In genomic region chr4:126604273-126604867, GRCh38 we compare ENCODE assay signal across 8 cellular contexts.
A peak's percentile ranks its signal among the peaks of the same experiment; 100 is the strongest.
DNase-seq lines count a peak whose midpoint lies in the region; ATAC-seq and TF ChIP-seq lines count a peak whose summit lies in the region.

No MANE protein-coding gene starts in this region.

- no peak for TF ChIP-seq EP300 in SK-N-SH (IDR thresholded peaks at IDR 0.05; ENCODE audit: borderline replicate concordance in 1 of 2, low read depth in 1 of 2, low read length in 1 of 2)
- no peak for TF ChIP-seq EP300 in gastroesophageal sphincter (IDR thresholded peaks at IDR 0.05)

- DNase-seq in SK-N-SH (peak; percentile 53), superior temporal gyrus (ENCODE audit: extremely low spot score) (peak; percentile 84), T-helper 9 cell (no peak)
- DNase-seq in stimulated activated CD4-positive, alpha-beta T cell treated with anti-CD3 and anti-CD28 coated beads, Interleukin-4, amount 100 ng/mL, for 1 hour: no peak
- DNase-seq in NK-92 treated with Interleukin-12 subunit alpha and Interleukin-12 subunit beta, amount 100 ng/mL, for 24 hours (lab: John Stamatoyannopoulos, UW): no peak

- no peak for TF ChIP-seq POLR2A in gastroesophageal sphincter (IDR thresholded peaks at IDR 0.05)

- H3K9me2 ChIP-seq in SK-N-SH: no peaks in the 10 kb centered on the region

- peaks cover 0 to 4% of the 10 kb centered on the region in 2 experiments; a peak in 1 of 4 replicates for H3K4me1 ChIP-seq in SK-N-SH (ENCODE audit: control insufficient read depth in 1 of 2, insufficient read depth in 2 of 2, low read depth in 1 of 2, low read length in 1 of 2)
- no peaks in the 10 kb centered on the region for H3K4me1 ChIP-seq in gastroesophageal sphincter

- peak; percentile 84 for TF ChIP-seq RAD21 in SK-N-SH (IDR thresholded peaks at IDR 0.05; ENCODE audit: low read length)

- TF ChIP-seq CTCF in GM12873 (IDR thresholded peaks at IDR 0.05; ENCODE audit: insufficient read depth, low read depth, low read length, missing control alignments) (peak; percentile 60), SK-N-SH (IDR thresholded peaks at IDR 0.05) (peak; percentile 89), gastroesophageal sphincter (IDR thresholded peaks at IDR 0.05) (peak; percentile 40 to 65 (median 48))

- H3K4me3 ChIP-seq in SK-N-SH (ENCODE audit: low read depth in 2 of 2, low read length in 1 of 2) (no peak overlapping the region; a peak in 1 of 4 replicates), gastroesophageal sphincter (no peak overlapping the region)

- H3K9ac ChIP-seq in SK-N-SH: no peak overlapping the region

- H3K27ac ChIP-seq in SK-N-SH (ENCODE audit: low read depth in 2 of 2, low read length in 1 of 2) (no peak overlapping the region), gastroesophageal sphincter (no peak overlapping the region)

- 10% methylated on average over 3 of the region's 3 CpGs for WGBS in SK-N-SH (ENCODE audit: low lambda C conversion rate)
- 50 to 53% methylated on average over 3 of the region's 3 CpGs for WGBS in gastroesophageal sphincter (ENCODE audit: low coverage in 1 of 2), 2 donors

- H3K27me3 ChIP-seq in SK-N-SH (ENCODE audit: insufficient read depth): no peaks in the 10 kb centered on the region
- no peaks in the 10 kb centered on the region for H3K27me3 ChIP-seq in gastroesophageal sphincter

- POLR2A ChIA-PET in SK-N-SH (lab: Yijun Ruan, JAX): no interaction called here

- CTCF ChIA-PET in SK-N-SH (lab: Yijun Ruan, JAX): interaction anchor here (0.5 to 3.3 kb wide), 17 partner anchors 10 to 1291 kb away, joined by 3 to 26 read pairs (median 3); partner anchors contain the start of gene FAT4

- H3F3A ChIP-seq in SK-N-SH (replicated peaks; ENCODE audit: insufficient read depth): no peaks in the 10 kb centered on the region

- no peaks in the 10 kb centered on the region for H4K20me1 ChIP-seq in SK-N-SH (ENCODE audit: insufficient read depth)

- H3K4me2 ChIP-seq in SK-N-SH: no peak overlapping the region

- H3K79me2 ChIP-seq in SK-N-SH (ENCODE audit: insufficient read depth): no peaks in the 10 kb centered on the region

- H3K36me3 ChIP-seq in SK-N-SH (replicated peaks in 1 of 2; ENCODE audit: control insufficient read depth in 1 of 2, insufficient read depth in 2 of 2, low read length in 1 of 2) (no peaks in the 10 kb centered on the region), gastroesophageal sphincter (no peaks in the 10 kb centered on the region)

- ATAC-seq in HG03342 (IDR thresholded peaks at IDR 0.05; ENCODE audit: unreplicated experiment) (peak; percentile 80), gastroesophageal sphincter (no peak)

- H3K9me3 ChIP-seq in SK-N-SH (no peaks in the 10 kb centered on the region), gastroesophageal sphincter (no peaks in the 10 kb centered on the region)

- H2AFZ ChIP-seq in SK-N-SH (ENCODE audit: low read depth): no peak overlapping the region

TF ChIP-seq in SK-N-SH, 30 proteins besides CTCF, POLR2A, EP300 and RAD21:
- TF ChIP-seq FOXJ3 (CRISPR knock-in tag; IDR thresholded peaks at IDR 0.05) (no peak), SMC3 (IDR thresholded peaks at IDR 0.05; ENCODE audit: low read depth, low read length) (peak; percentile 76), POLR2AphosphoS5 (IDR thresholded peaks at IDR 0.05; ENCODE audit: low read depth, low read length) (no peak), RFX5 (IDR thresholded peaks at IDR 0.05; ENCODE audit: low read length) (0 out of 2 replicates have a peak, but pooled peaks have one; percentile 9), TAF1 (IDR thresholded peaks at IDR 0.05; ENCODE audit: borderline replicate concordance, low read depth, low read length) (no peak), GATA2 (CRISPR knock-in tag; IDR thresholded peaks at IDR 0.05) (no peak), REST (IDR thresholded peaks at IDR 0.05; ENCODE audit: low read depth, low read length) (no peak), CHD2 (IDR thresholded peaks at IDR 0.05; ENCODE audit: low read length, partially characterized antibody) (no peak), MEF2A (IDR thresholded peaks at IDR 0.05; ENCODE audit: borderline replicate concordance, low read depth) (no peak), JUND (IDR thresholded peaks at IDR 0.05) (no peak), RCOR1 (IDR thresholded peaks at IDR 0.05; ENCODE audit: low read length) (peak; percentile 26; the same call in 1 of the 2 replicates), GABPA (IDR thresholded peaks at IDR 0.05; ENCODE audit: low read depth) (no peak), EZH2phosphoT487 (IDR thresholded peaks at IDR 0.05; ENCODE audit: borderline replicate concordance, low read depth) (no peak), PBX3 (IDR thresholded peaks at IDR 0.05) (no peak), MXI1 (IDR thresholded peaks at IDR 0.05; ENCODE audit: low read depth, low read length) (no peak), YY1 (IDR thresholded peaks at IDR 0.05; ENCODE audit: low read depth) (peak; percentile 37; the same call in 1 of the 2 replicates), RXRA (IDR thresholded peaks at IDR 0.05; ENCODE audit: borderline replicate concordance, low read depth) (no peak), ELF1 (IDR thresholded peaks at IDR 0.05) (no peak)

Comparison
In these comparisons a context has a peak if more than half of its experiments do, and no peak if none do; other contexts are left out.
1. DNase-seq: peak in SK-N-SH (single experiment) and superior temporal gyrus (single experiment); none in T-helper 9 cell (single experiment), stimulated activated CD4-positive, alpha-beta T cell treated with anti-CD3 and anti-CD28 coated beads, Interleukin-4, amount 100 ng/mL, for 1 hour (single experiment) and NK-92 treated with Interleukin-12 subunit alpha and Interleukin-12 subunit beta, amount 100 ng/mL, for 24 hours (single experiment).
2. Peak in every context shown above with its lines, with median percentiles within 50 percentile points of each other: CTCF ChIP-seq.